ENCODE assay signal across 10 cellular contexts in the genomic region with DNA sequence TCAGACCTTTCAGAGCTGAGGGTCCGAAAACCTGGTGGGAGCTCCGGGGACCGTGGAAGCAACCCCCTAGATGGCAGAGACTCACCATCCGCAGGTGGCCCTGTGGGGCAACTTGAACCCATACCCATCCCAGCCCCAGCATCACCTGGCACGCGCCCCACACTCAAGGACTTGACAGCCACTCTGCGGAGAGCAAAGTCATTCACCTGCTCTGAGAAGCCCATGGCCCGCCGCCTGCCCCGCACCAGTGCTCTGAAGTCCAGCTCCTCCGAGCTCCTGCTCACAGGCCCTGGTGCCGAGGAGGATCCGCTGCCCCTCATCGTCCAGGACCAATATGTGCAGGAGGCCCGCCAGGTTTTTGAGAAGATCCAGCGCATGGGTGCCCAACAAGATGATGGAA. TPM values are rescaled to one million over a fixed set of nuclear protein-coding genes. Genes with fewer than 3 reads are reported as not detected.
A peak's percentile ranks its signal among the peaks of the same experiment; 100 is the strongest.
DNase-seq lines count a peak whose midpoint lies in the region; ATAC-seq, FAIRE-seq and TF ChIP-seq lines count a peak whose summit lies in the region.
"Had no signal": no experiment of that assay in that cellular context is flagged by ENCODE, and none has a peak within 500 bp of the region (broad histone marks: within the 10 kb centered on the region; RNA-seq: fewer than 3 reads in every experiment).

No MANE protein-coding gene starts in this region.

- no peaks in the 10 kb centered on the region for H3K79me1 ChIP-seq in H9 (ENCODE audit: insufficient read depth, low read depth, low read length, poor library complexity, severe bottlenecking)

- no peak overlapping the region for H2BK5ac ChIP-seq in H9 (ENCODE audit: insufficient read length, low read length)

- H3K9me3 ChIP-seq in H9 (ENCODE audit: control insufficient read depth, low read depth, low read length), result no peaks in the 10 kb centered on the region
- H3K9me3 ChIP-seq in lower lobe of right lung, result no peaks in the 10 kb centered on the region
- H3K9me3 ChIP-seq in stomach smooth muscle (ENCODE audit: control insufficient read depth in 2 of 2, low read length in 2 of 2), result no peaks in the 10 kb centered on the region
- H3K9me3 ChIP-seq in MM.1S (replicated peaks; ENCODE audit: insufficient read depth, low read length), result no peaks in the 10 kb centered on the region

- no peak overlapping the region for H3K14ac ChIP-seq in H9 (ENCODE audit: insufficient read depth, low read length)

- H2BK120ac ChIP-seq in H9 (ENCODE audit: low read depth, low read length, poor library complexity, severe bottlenecking), result no peak overlapping the region

- H3K23me2 ChIP-seq in H9 (ENCODE audit: insufficient read length, low read depth, low read length, poor library complexity, severe bottlenecking), result peaks cover 24% of the 10 kb centered on the region

- no peak for FAIRE-seq in frontal cortex (lab: Jason Lieb, UNC)

- WGBS in H9 (ENCODE audit: extremely low coverage, insufficient read length, low lambda C conversion rate), result no CpG with 5 or more reads among the region's 16 CpGs

- H3K9me3 Mint-ChIP-seq in H9, result no peaks in the 10 kb centered on the region; a peak in 1 of 5 replicates

- H3K27me3 ChIP-seq in H9 (ENCODE audit: insufficient read depth, low read length), result peaks cover 4% of the 10 kb centered on the region; the same call in 1 of the 2 replicates
- no peaks in the 10 kb centered on the region for H3K27me3 ChIP-seq in lower lobe of right lung (ENCODE audit: low read depth)
- no peaks in the 10 kb centered on the region for H3K27me3 ChIP-seq in stomach smooth muscle (ENCODE audit: control insufficient read depth in 1 of 2, insufficient read depth in 2 of 2, low read length in 2 of 2)
- peaks cover 6% of the 10 kb centered on the region; the same call in 1 of the 2 replicates for H3K27me3 ChIP-seq in MM.1S (replicated peaks; ENCODE audit: insufficient read depth, low read length)

- H3K27me3 Mint-ChIP-seq in H9 (ENCODE audit: low read depth), result peaks cover 54% of the 10 kb centered on the region

- no peaks in the 10 kb centered on the region; the same call in 1 of the 2 replicates for H3F3A ChIP-seq in MM.1S (ENCODE audit: insufficient read depth, low read length)

- TF ChIP-seq CTCF in H9 (conservative IDR thresholded peaks at IDR 0.05), result no peak
- no peak for TF ChIP-seq CTCF in lower lobe of right lung (IDR thresholded peaks at IDR 0.05)
- no peak for TF ChIP-seq CTCF in MM.1S (IDR thresholded peaks at IDR 0.05; ENCODE audit: low read length)

- intact Hi-C loops in lower lobe of right lung (cut with DNase I), result no loop called here

- H3K4me3 Mint-ChIP-seq in H9, result peak overlapping the region in 1 of 2 experiments; percentile 44; a peak in 2 of 5 replicates

- H3K18ac ChIP-seq in H9 (ENCODE audit: insufficient read length, low read depth, low read length), result no peak overlapping the region

- H3K4ac ChIP-seq in H9 (ENCODE audit: low read depth, low read length), result no peak overlapping the region

- H4K20me1 ChIP-seq in H9 (ENCODE audit: control insufficient read depth, insufficient read depth, insufficient read length) (no peaks in the 10 kb centered on the region), MM.1S (ENCODE audit: insufficient read depth, low read length) (no peaks in the 10 kb centered on the region)

- ATAC-seq in lower lobe of right lung (no peak), HG03457 (IDR thresholded peaks at IDR 0.05; ENCODE audit: unreplicated experiment) (no peak)

- H2AK5ac ChIP-seq in H9 (ENCODE audit: insufficient read length, low read length), result no peak overlapping the region

- H3K27ac Mint-ChIP-seq in H9, result no peak overlapping the region

- peaks cover 0 to 5% (median 0%) of the 10 kb centered on the region in 3 experiments; a peak in 2 of 7 replicates for H3K36me3 Mint-ChIP-seq in H9 (ENCODE audit: insufficient read depth in 1 of 3, low read depth in 3 of 3)

- H3K4me2 ChIP-seq in H9 (ENCODE audit: insufficient read depth, insufficient read length, low read length), result peak overlapping the region; percentile 70
- no peak overlapping the region for H3K4me2 ChIP-seq in MM.1S (ENCODE audit: low read depth, low read length)

- H3K36me3 ChIP-seq in lower lobe of right lung (no peaks in the 10 kb centered on the region), stomach smooth muscle (ENCODE audit: control insufficient read depth in 2 of 2, insufficient read depth in 2 of 2, low read length in 2 of 2) (peaks cover 0 to 5% of the 10 kb centered on the region in 2 donors), MM.1S (replicated peaks; ENCODE audit: insufficient read depth, low read length) (no peaks in the 10 kb centered on the region)

- H2AFZ ChIP-seq in H9 (ENCODE audit: low read length) (no peak overlapping the region), MM.1S (ENCODE audit: low read length) (no peak overlapping the region)

- no peak overlapping the region for H2BK12ac ChIP-seq in H9 (ENCODE audit: insufficient read length, low read depth, low read length)

- no peaks in the 10 kb centered on the region for H3K9me2 ChIP-seq in MM.1S (replicated peaks; ENCODE audit: insufficient read depth, low read length)

- no peak overlapping the region for H4K91ac ChIP-seq in H9 (ENCODE audit: insufficient read length, low read depth, low read length)

- peaks cover 36 to 52% of the 10 kb centered on the region in 2 experiments for H3K4me1 Mint-ChIP-seq in H9

- H2BK20ac ChIP-seq in H9 (ENCODE audit: low read depth, low read length, poor library complexity, severe bottlenecking), result no peak overlapping the region

- no peak overlapping the region for H2BK15ac ChIP-seq in H9 (ENCODE audit: low read depth, low read length)

- H3K9ac ChIP-seq in H9 (ENCODE audit: extremely low read depth, insufficient read length, low read length), result no peak overlapping the region
- H3K9ac ChIP-seq in stomach smooth muscle (ENCODE audit: low read length in 2 of 2), result peak overlapping the region; percentile 65 to 91
- no peak overlapping the region for H3K9ac ChIP-seq in MM.1S (ENCODE audit: low read length)

- H3K79me2 ChIP-seq in H9 (ENCODE audit: insufficient read depth, low read length), result no peaks in the 10 kb centered on the region; the same call in 1 of the 2 replicates
- H3K79me2 ChIP-seq in MM.1S (ENCODE audit: low read length), result no peaks in the 10 kb centered on the region

- H3K4me3 ChIP-seq in lower lobe of right lung (peak overlapping the region; percentile 78), stomach smooth muscle (ENCODE audit: low read length in 2 of 2) (peak overlapping the region; percentile 71 to 87), MM.1S (ENCODE audit: low read length) (no peak overlapping the region)

- no peak overlapping the region for H4K5ac ChIP-seq in H9 (ENCODE audit: insufficient read length, low read depth, low read length)

- H3K56ac ChIP-seq in H9 (ENCODE audit: insufficient read length, low read depth, low read length), result no peak overlapping the region

- no peak overlapping the region for H3T11ph ChIP-seq in H9 (ENCODE audit: low read length)

- DNase-seq in H9, result no peak
- no peak for DNase-seq in lower lobe of right lung
- no peak for DNase-seq in inferior parietal cortex (ENCODE audit: extremely low spot score)
- no peak for DNase-seq in MM.1S
- DNase-seq in frontal cortex (ENCODE audit: low spot score in 2 of 2), result no peak
- DNase-seq: NCI-H2081 treated with DMSO at 0.1 percent for 48 hours had no signal

- H3K27ac ChIP-seq in H9 (ENCODE audit: insufficient read length, low read depth, low read length) (no peak overlapping the region), cingulate gyrus (ENCODE audit: low read depth, low read length) (peak overlapping the region; percentile 29), lower lobe of right lung (peak overlapping the region; percentile 98), stomach smooth muscle (ENCODE audit: low read length) (peak overlapping the region; percentile 97), MM.1S (ENCODE audit: low read length) (no peak overlapping the region)

- H4K8ac ChIP-seq in H9 (replicated peaks; ENCODE audit: insufficient read length, low read depth, low read length), result no peak overlapping the region

- H3K23ac ChIP-seq in H9 (ENCODE audit: insufficient read length, low read depth, low read length), result no peak overlapping the region

- H3K4me1 ChIP-seq in H9 (ENCODE audit: insufficient read depth, low read length), result no peaks in the 10 kb centered on the region
- peaks cover 56% of the 10 kb centered on the region for H3K4me1 ChIP-seq in lower lobe of right lung
- peaks cover 71% of the 10 kb centered on the region for H3K4me1 ChIP-seq in stomach smooth muscle (ENCODE audit: control insufficient read depth, insufficient read depth, low read length)
- H3K4me1 ChIP-seq in MM.1S (ENCODE audit: low read length), result peaks cover 5% of the 10 kb centered on the region; the same call in 1 of the 2 replicates

RNA-seq across cellular contexts. Expression of a gene that starts 2.0 kb away (rescaled TPM):
- total RNA-seq in H9 (2021) (6.2 and 7.4 TPM in 2 replicates), lower lobe of right lung (56.5 TPM), frontal cortex (16.3 TPM)

RNA-seq across cellular contexts. Expression of a gene that starts 37.9 kb away (rescaled TPM):
- total RNA-seq in H9 (2021), result not detected in 2 replicates
- total RNA-seq in lower lobe of right lung, result 3.6 TPM
- total RNA-seq in frontal cortex, result under 0.01 TPM
- total RNA-seq: HT1080 had no signal

Comparison
In these comparisons a context has a peak if more than half of its experiments do, and no peak if none do; other contexts are left out.
1. H3K27ac ChIP-seq: peak in cingulate gyrus (single experiment), lower lobe of right lung (single experiment) and stomach smooth muscle (single experiment); none in H9 (single experiment) and MM.1S (single experiment).
2. H3K9ac ChIP-seq: peak in stomach smooth muscle (2 of 2); none in H9 (single experiment) and MM.1S (single experiment).